ENCODE assay signal across 1 cellular context in genomic region chr3:31980530-31981205, GRCh38.
TF ChIP-seq lines count a peak whose summit lies in the region.

No MANE protein-coding gene starts in this region.

TF ChIP-seq in HepG2, 621 proteins besides CTCF, POLR2A, EP300 and RAD21 (continued from another document):
- no peak for TF ChIP-seq AHDC1 (CRISPR knock-in tag; IDR thresholded peaks at IDR 0.05; ENCODE audit: borderline replicate concordance)
- no peak for TF ChIP-seq HIVEP1 (CRISPR knock-in tag; IDR thresholded peaks at IDR 0.05)
- TF ChIP-seq HOXA7 (CRISPR knock-in tag; IDR thresholded peaks at IDR 0.05), result no peak
- no peak for TF ChIP-seq ZFP41 (CRISPR knock-in tag; IDR thresholded peaks at IDR 0.05; ENCODE audit: borderline replicate concordance)
- no peak for TF ChIP-seq KLF13 (CRISPR knock-in tag; IDR thresholded peaks at IDR 0.05)
- no peak for TF ChIP-seq JUND (CRISPR knock-in tag; IDR thresholded peaks at IDR 0.05)
- peak; percentile 48 for TF ChIP-seq ZFX (CRISPR knock-in tag; IDR thresholded peaks at IDR 0.05; ENCODE audit: low read depth)
- TF ChIP-seq ZNF292 (CRISPR knock-in tag; IDR thresholded peaks at IDR 0.05; ENCODE audit: borderline replicate concordance, low read depth), result peak; percentile 86
- TF ChIP-seq, protein P1, sequence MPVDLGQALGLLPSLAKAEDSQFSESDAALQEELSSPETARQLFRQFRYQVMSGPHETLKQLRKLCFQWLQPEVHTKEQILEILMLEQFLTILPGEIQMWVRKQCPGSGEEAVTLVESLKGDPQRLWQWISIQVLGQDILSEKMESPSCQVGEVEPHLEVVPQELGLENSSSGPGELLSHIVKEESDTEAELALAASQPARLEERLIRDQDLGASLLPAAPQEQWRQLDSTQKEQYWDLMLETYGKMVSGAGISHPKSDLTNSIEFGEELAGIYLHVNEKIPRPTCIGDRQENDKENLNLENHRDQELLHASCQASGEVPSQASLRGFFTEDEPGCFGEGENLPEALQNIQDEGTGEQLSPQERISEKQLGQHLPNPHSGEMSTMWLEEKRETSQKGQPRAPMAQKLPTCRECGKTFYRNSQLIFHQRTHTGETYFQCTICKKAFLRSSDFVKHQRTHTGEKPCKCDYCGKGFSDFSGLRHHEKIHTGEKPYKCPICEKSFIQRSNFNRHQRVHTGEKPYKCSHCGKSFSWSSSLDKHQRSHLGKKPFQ (CRISPR knock-in tag; IDR thresholded peaks at IDR 0.05; ENCODE audit: insufficient replicate concordance), result peak; percentile 47
- TF ChIP-seq PLSCR1 (CRISPR knock-in tag; IDR thresholded peaks at IDR 0.05; ENCODE audit: borderline replicate concordance), result no peak
- no peak; the same call in 1 of the 2 replicates for TF ChIP-seq PRMT3 (CRISPR knock-in tag; IDR thresholded peaks at IDR 0.05; ENCODE audit: borderline replicate concordance, low read depth)
- TF ChIP-seq ZNF652 (CRISPR knock-in tag; IDR thresholded peaks at IDR 0.05; ENCODE audit: borderline replicate concordance, low read depth), result no peak
- peak; percentile 25; the same call in 1 of the 2 replicates for TF ChIP-seq ZIK1 (CRISPR knock-in tag; IDR thresholded peaks at IDR 0.05; ENCODE audit: borderline replicate concordance, low read depth)
- no peak for TF ChIP-seq ZNF879 (CRISPR knock-in tag; IDR thresholded peaks at IDR 0.05)
- TF ChIP-seq MEIS1 (CRISPR knock-in tag; IDR thresholded peaks at IDR 0.05; ENCODE audit: borderline replicate concordance), result peak; percentile 44; the same call in 1 of the 2 replicates
- no peak for TF ChIP-seq TEAD3 (CRISPR knock-in tag; optimal IDR thresholded peaks at IDR 0.05; ENCODE audit: borderline replicate concordance)
- TF ChIP-seq ZNF501 (CRISPR knock-in tag; IDR thresholded peaks at IDR 0.05), result 0 out of 2 replicates have a peak, but pooled peaks have one; percentile 34
- TF ChIP-seq GATAD2A (CRISPR knock-in tag; IDR thresholded peaks at IDR 0.05), result 0 out of 2 replicates have a peak, but pooled peaks have one; percentile 32
- no peak for TF ChIP-seq POLR2AphosphoS2 (IDR thresholded peaks at IDR 0.05; ENCODE audit: low read depth, low read length)
- peak; percentile 43; the same call in 1 of the 2 replicates for TF ChIP-seq ZNF674 (CRISPR knock-in tag; IDR thresholded peaks at IDR 0.05; ENCODE audit: low read depth)
